In the genomic region with DNA sequence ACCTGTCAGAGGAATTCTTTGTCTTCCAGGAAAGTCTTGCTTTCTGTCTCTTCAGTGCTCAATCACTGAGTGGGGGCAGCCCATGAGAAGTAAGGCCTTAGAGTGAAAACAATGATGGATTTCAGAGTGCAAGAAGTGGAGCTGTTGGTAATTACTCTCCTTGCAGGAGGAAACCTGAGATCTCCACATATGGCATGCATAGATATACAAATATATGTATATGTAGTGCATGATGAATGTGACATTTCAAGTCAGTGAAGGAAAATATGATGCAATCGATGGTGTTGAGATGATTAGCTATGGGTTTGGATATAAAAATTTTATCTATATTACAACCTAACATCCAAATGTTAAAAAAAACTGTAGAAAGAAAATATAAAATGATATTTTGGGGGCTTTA, we compare ENCODE assay signal across 2 cellular contexts.
TF ChIP-seq lines count a peak whose summit lies in the region.

No MANE protein-coding gene starts in this region.

TF ChIP-seq in IMR-90, 13 proteins besides CTCF, POLR2A, EP300 and RAD21:
- no peak for TF ChIP-seq RFX5 (IDR thresholded peaks at IDR 0.05; ENCODE audit: low read depth, low read length)
- TF ChIP-seq CEBPB (IDR thresholded peaks at IDR 0.05; ENCODE audit: low read depth, low read length) = peak; percentile 73

TF ChIP-seq in K562, 482 proteins besides CTCF, POLR2A, EP300 and RAD21:
- TF ChIP-seq TRIM24 (IDR thresholded peaks at IDR 0.05) (peak; percentile 37 to 65; a peak in 3 of 4 replicates), TAL1 (IDR thresholded peaks at IDR 0.05) (peak; percentile 37; the same call in 1 of the 2 replicates), ARID1B (IDR thresholded peaks at IDR 0.05) (peak; percentile 62; the same call in 1 of the 2 replicates), JUN (IDR thresholded peaks at IDR 0.05; ENCODE audit: borderline replicate concordance, low read depth, low read length) (no peak), JUN (CRISPR knock-in tag; IDR thresholded peaks at IDR 0.05; ENCODE audit: borderline replicate concordance) (no peak), ATF7 (IDR thresholded peaks at IDR 0.05) (peak; percentile 58; the same call in 1 of the 2 replicates), TCF3 (CRISPR knock-in tag; IDR thresholded peaks at IDR 0.05) (peak; percentile 41; the same call in 1 of the 2 replicates), SMARCA4 (IDR thresholded peaks at IDR 0.05) (peak; percentile 37; the same call in 1 of the 2 replicates), ZNF133 (CRISPR knock-in tag; IDR thresholded peaks at IDR 0.05) (no peak), ETV6 (IDR thresholded peaks at IDR 0.05; ENCODE audit: borderline replicate concordance in 1 of 2, low read depth in 2 of 2, low read length in 1 of 2) (no peak), ETV6 (CRISPR knock-in tag; IDR thresholded peaks at IDR 0.05; ENCODE audit: borderline replicate concordance) (no peak), NFRKB (IDR thresholded peaks at IDR 0.05; ENCODE audit: low read depth) (no peak), MEIS2 (IDR thresholded peaks at IDR 0.05; ENCODE audit: partially characterized antibody) (peak; percentile 84), CEBPG (CRISPR knock-in tag; IDR thresholded peaks at IDR 0.05) (peak; percentile 53; the same call in 1 of the 2 replicates), CEBPG (tag; conservative IDR thresholded peaks at IDR 0.05 in 1 of 2, IDR thresholded peaks at IDR 0.05 in 1 of 2) (peak; percentile 91), ZSCAN32 (CRISPR knock-in tag; IDR thresholded peaks at IDR 0.05) (0 out of 2 replicates have a peak, but pooled peaks have one; percentile 39), JUND (IDR thresholded peaks at IDR 0.05; ENCODE audit: borderline replicate concordance, low read depth, low read length) (peak; percentile 53; the same call in 1 of the 2 replicates), JUND (tag; IDR thresholded peaks at IDR 0.05; ENCODE audit: borderline replicate concordance, low read depth, low read length) (no peak), DPF2 (IDR thresholded peaks at IDR 0.05) (no peak), ZNF57 (CRISPR knock-in tag; IDR thresholded peaks at IDR 0.05) (no peak), ZFP36 (IDR thresholded peaks at IDR 0.05; ENCODE audit: low read depth, low read length, partially characterized antibody) (no peak), POLR2G (IDR thresholded peaks at IDR 0.05; ENCODE audit: low read depth, low read length) (no peak), CEBPB (tag; IDR thresholded peaks at IDR 0.05) (peak; percentile 87), DIDO1 (tag; IDR thresholded peaks at IDR 0.05; ENCODE audit: low read depth) (no peak), ZNF436 (CRISPR knock-in tag; IDR thresholded peaks at IDR 0.05) (no peak), NCOA6 (IDR thresholded peaks at IDR 0.05) (no peak)
- TF ChIP-seq, protein P1, sequence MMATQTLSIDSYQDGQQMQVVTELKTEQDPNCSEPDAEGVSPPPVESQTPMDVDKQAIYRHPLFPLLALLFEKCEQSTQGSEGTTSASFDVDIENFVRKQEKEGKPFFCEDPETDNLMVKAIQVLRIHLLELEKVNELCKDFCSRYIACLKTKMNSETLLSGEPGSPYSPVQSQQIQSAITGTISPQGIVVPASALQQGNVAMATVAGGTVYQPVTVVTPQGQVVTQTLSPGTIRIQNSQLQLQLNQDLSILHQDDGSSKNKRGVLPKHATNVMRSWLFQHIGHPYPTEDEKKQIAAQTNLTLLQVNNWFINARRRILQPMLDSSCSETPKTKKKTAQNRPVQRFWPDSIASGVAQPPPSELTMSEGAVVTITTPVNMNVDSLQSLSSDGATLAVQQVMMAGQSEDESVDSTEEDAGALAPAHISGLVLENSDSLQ (IDR thresholded peaks at IDR 0.05) = peak; percentile 47; the same call in 1 of the 2 replicates
- TF ChIP-seq, protein P2, sequence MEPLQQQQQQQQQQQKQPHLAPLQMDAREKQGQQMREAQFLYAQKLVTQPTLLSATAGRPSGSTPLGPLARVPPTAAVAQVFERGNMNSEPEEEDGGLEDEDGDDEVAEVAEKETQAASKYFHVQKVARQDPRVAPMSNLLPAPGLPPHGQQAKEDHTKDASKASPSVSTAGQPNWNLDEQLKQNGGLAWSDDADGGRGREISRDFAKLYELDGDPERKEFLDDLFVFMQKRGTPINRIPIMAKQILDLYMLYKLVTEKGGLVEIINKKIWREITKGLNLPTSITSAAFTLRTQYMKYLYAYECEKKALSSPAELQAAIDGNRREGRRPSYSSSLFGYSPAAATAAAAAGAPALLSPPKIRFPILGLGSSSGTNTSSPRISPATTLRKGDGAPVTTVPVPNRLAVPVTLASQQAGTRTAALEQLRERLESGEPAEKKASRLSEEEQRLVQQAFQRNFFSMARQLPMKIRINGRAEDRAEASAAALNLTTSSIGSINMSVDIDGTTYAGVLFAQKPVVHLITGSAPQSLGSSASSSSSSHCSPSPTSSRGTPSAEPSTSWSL (CRISPR knock-in tag; IDR thresholded peaks at IDR 0.05; ENCODE audit: borderline replicate concordance) = no peak
- TF ChIP-seq, protein P3, sequence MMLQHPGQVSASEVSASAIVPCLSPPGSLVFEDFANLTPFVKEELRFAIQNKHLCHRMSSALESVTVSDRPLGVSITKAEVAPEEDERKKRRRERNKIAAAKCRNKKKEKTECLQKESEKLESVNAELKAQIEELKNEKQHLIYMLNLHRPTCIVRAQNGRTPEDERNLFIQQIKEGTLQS (IDR thresholded peaks at IDR 0.05) = peak; percentile 93
- TF ChIP-seq, protein P3 (CRISPR knock-in tag; conservative IDR thresholded peaks at IDR 0.05) = no peak
- TF ChIP-seq, protein P4, sequence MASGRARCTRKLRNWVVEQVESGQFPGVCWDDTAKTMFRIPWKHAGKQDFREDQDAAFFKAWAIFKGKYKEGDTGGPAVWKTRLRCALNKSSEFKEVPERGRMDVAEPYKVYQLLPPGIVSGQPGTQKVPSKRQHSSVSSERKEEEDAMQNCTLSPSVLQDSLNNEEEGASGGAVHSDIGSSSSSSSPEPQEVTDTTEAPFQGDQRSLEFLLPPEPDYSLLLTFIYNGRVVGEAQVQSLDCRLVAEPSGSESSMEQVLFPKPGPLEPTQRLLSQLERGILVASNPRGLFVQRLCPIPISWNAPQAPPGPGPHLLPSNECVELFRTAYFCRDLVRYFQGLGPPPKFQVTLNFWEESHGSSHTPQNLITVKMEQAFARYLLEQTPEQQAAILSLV (tag; IDR thresholded peaks at IDR 0.05) = peak; percentile 89
- TF ChIP-seq, protein P5, sequence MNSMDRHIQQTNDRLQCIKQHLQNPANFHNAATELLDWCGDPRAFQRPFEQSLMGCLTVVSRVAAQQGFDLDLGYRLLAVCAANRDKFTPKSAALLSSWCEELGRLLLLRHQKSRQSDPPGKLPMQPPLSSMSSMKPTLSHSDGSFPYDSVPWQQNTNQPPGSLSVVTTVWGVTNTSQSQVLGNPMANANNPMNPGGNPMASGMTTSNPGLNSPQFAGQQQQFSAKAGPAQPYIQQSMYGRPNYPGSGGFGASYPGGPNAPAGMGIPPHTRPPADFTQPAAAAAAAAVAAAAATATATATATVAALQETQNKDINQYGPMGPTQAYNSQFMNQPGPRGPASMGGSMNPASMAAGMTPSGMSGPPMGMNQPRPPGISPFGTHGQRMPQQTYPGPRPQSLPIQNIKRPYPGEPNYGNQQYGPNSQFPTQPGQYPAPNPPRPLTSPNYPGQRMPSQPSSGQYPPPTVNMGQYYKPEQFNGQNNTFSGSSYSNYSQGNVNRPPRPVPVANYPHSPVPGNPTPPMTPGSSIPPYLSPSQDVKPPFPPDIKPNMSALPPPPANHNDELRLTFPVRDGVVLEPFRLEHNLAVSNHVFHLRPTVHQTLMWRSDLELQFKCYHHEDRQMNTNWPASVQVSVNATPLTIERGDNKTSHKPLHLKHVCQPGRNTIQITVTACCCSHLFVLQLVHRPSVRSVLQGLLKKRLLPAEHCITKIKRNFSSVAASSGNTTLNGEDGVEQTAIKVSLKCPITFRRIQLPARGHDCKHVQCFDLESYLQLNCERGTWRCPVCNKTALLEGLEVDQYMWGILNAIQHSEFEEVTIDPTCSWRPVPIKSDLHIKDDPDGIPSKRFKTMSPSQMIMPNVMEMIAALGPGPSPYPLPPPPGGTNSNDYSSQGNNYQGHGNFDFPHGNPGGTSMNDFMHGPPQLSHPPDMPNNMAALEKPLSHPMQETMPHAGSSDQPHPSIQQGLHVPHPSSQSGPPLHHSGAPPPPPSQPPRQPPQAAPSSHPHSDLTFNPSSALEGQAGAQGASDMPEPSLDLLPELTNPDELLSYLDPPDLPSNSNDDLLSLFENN (IDR thresholded peaks at IDR 0.05; ENCODE audit: low read depth in 2 of 2, low read length in 2 of 2) = no peak
- TF ChIP-seq, protein P6, sequence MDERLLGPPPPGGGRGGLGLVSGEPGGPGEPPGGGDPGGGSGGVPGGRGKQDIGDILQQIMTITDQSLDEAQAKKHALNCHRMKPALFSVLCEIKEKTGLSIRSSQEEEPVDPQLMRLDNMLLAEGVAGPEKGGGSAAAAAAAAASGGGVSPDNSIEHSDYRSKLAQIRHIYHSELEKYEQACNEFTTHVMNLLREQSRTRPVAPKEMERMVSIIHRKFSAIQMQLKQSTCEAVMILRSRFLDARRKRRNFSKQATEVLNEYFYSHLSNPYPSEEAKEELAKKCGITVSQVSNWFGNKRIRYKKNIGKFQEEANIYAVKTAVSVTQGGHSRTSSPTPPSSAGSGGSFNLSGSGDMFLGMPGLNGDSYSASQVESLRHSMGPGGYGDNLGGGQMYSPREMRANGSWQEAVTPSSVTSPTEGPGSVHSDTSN (CRISPR knock-in tag; IDR thresholded peaks at IDR 0.05; ENCODE audit: low read depth) = no peak
- TF ChIP-seq, protein P6 (tag; conservative IDR thresholded peaks at IDR 0.05; ENCODE audit: low read depth) = peak; percentile 64; the same call in 1 of the 2 replicates
- TF ChIP-seq, protein P7, sequence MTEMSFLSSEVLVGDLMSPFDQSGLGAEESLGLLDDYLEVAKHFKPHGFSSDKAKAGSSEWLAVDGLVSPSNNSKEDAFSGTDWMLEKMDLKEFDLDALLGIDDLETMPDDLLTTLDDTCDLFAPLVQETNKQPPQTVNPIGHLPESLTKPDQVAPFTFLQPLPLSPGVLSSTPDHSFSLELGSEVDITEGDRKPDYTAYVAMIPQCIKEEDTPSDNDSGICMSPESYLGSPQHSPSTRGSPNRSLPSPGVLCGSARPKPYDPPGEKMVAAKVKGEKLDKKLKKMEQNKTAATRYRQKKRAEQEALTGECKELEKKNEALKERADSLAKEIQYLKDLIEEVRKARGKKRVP (CRISPR knock-in tag; IDR thresholded peaks at IDR 0.05) = peak; percentile 77
